In genomic region chr4:52848255-52848654, GRCh38 we compare ENCODE assay signal across 12 cellular contexts.
"Had no signal": no experiment of that assay in that cellular context is flagged by ENCODE, and none has a peak within 500 bp of the region (broad histone marks: within the 10 kb centered on the region; RNA-seq: fewer than 3 reads in every experiment).

No MANE protein-coding gene starts in this region.

- DNase-seq: activated CD4-positive, alpha-beta T cell treated with anti-CD3 and anti-CD28 coated beads, Interleukin-2, amount 50 U/mL, for 4 hours; activated CD4-positive, CD25-positive, alpha-beta regulatory T cell treated with anti-CD3 and anti-CD28 coated beads, Interleukin-2, amount 50 U/mL, for 72 hours; activated naive CD4-positive, alpha-beta T cell treated with anti-CD3 and anti-CD28 coated beads, Interleukin-2, amount 50 U/mL, for 16 hours; activated T-cell treated with anti-CD3 and anti-CD28 coated beads, Interleukin-2, amount 50 U/mL, for 1 hour; adrenal gland; glutamatergic neuron; left ventricle myocardium superior; mesendoderm; stomach; T-helper 2 cell; uterus had no signal

- H3K9me3 Mint-ChIP-seq: dendritic cell treated with granulocyte-macrophage colony-stimulating factor and Interleukin-4, amounts not matched to agents 40 ng/mL and 50 ng/mL, for 4 days had no signal

- H3K27me3 Mint-ChIP-seq: dendritic cell treated with granulocyte-macrophage colony-stimulating factor and Interleukin-4, amounts not matched to agents 40 ng/mL and 50 ng/mL, for 4 days had no signal

- ATAC-seq: left ventricle myocardium superior had no signal

- H3K4me3 Mint-ChIP-seq: dendritic cell treated with granulocyte-macrophage colony-stimulating factor and Interleukin-4, amounts not matched to agents 40 ng/mL and 50 ng/mL, for 4 days had no signal

- H3K27ac Mint-ChIP-seq: dendritic cell treated with granulocyte-macrophage colony-stimulating factor and Interleukin-4, amounts not matched to agents 40 ng/mL and 50 ng/mL, for 4 days had no signal
